16 cellular contexts compared by ENCODE assay signal in the genomic region with DNA sequence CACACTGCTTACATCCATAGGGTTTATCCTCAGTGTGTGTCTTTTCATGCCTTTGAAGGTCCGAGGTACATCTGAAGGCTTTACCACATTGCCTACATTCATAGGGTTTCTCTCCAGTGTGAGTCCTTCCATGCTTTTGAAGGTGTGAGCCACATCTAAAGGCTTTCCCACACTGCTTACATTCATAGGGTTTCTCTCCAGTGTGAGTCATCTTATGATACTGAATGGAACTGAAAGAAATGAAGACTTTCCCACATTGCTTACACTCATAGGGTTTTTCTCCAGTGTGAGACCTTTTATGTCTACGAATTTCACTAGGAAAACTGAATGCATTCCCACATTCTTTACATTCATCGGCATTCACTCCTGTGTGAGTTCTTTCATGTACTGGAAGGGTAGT.
"Had no signal": no experiment of that assay in that cellular context is flagged by ENCODE, and none has a peak within 500 bp of the region (broad histone marks: within the 10 kb centered on the region; RNA-seq: fewer than 3 reads in every experiment).

No MANE protein-coding gene starts in this region.

- H3K4me3 ChIP-seq: ascending aorta, colonic mucosa, lower lobe of right lung, tibial nerve, vagina had no signal

- H3K4me3 Mint-ChIP-seq: activated CD4-positive, alpha-beta memory T cell treated with anti-CD3 and anti-CD28 coated beads, Interleukin-2, amount 10 ng/mL, durations not matched to agents 7 days and 5 days; activated naive CD8-positive, alpha-beta T cell treated with anti-CD3 and anti-CD28 coated beads, Interleukin-2, amount 10 ng/mL, durations not matched to agents 7 days and 5 days; naive B cell; stimulated activated memory B cell treated with anti-CD40 and anti-IgM and Interleukin-4, amounts not matched to agents 10 μg/mL and 1 μg/mL and 100 μg/mL, for 72 hours had no signal

- H3K27me3 Mint-ChIP-seq: activated CD4-positive, alpha-beta memory T cell treated with anti-CD3 and anti-CD28 coated beads, Interleukin-2, amount 10 ng/mL, durations not matched to agents 7 days and 5 days; activated naive CD8-positive, alpha-beta T cell treated with anti-CD3 and anti-CD28 coated beads, Interleukin-2, amount 10 ng/mL, durations not matched to agents 7 days and 5 days; naive B cell; stimulated activated memory B cell treated with anti-CD40 and anti-IgM and Interleukin-4, amounts not matched to agents 10 μg/mL and 1 μg/mL and 100 μg/mL, for 72 hours had no signal

- ATAC-seq: lower lobe of right lung; right cardiac atrium; stimulated activated memory B cell treated with anti-CD40 and anti-IgM and Interleukin-4, amounts not matched to agents 10 μg/mL and 1 μg/mL and 100 μg/mL, for 72 hours had no signal

- H3K27ac Mint-ChIP-seq: activated CD4-positive, alpha-beta memory T cell treated with anti-CD3 and anti-CD28 coated beads, Interleukin-2, amount 10 ng/mL, durations not matched to agents 7 days and 5 days; activated naive CD8-positive, alpha-beta T cell treated with anti-CD3 and anti-CD28 coated beads, Interleukin-2, amount 10 ng/mL, durations not matched to agents 7 days and 5 days; naive B cell; stimulated activated memory B cell treated with anti-CD40 and anti-IgM and Interleukin-4, amounts not matched to agents 10 μg/mL and 1 μg/mL and 100 μg/mL, for 72 hours had no signal

- DNase-seq: activated CD4-positive, alpha-beta memory T cell treated with anti-CD3 and anti-CD28 coated beads, Interleukin-2, amount 10 ng/mL, durations not matched to agents 7 days and 5 days; activated CD4-positive, alpha-beta T cell treated with anti-CD3 and anti-CD28 coated beads for 1 hour; activated gamma-delta T cell treated with Interleukin-2 at 50 U/mL for 16 hours; activated naive CD8-positive, alpha-beta T cell treated with anti-CD3 and anti-CD28 coated beads, Interleukin-2, amount 10 ng/mL, durations not matched to agents 7 days and 5 days; activated T-cell treated with anti-CD3 and anti-CD28 coated beads, Interleukin-2, amount 50 U/mL, for 48 hours; colonic mucosa; effector CD4-positive, alpha-beta T cell; hippocampal formation; lower lobe of right lung; naive B cell; right cardiac atrium; T-helper 9 cell had no signal
